8 cellular contexts compared by ENCODE assay signal in genomic region chr14:34555583-34556496, GRCh38. TPM values are rescaled to one million over a fixed set of nuclear protein-coding genes. Genes with fewer than 3 reads are reported as not detected.
A peak's percentile ranks its signal among the peaks of the same experiment; 100 is the strongest.
DNase-seq lines count a peak whose midpoint lies in the region; ATAC-seq and FAIRE-seq lines count a peak whose summit lies in the region.
"Not testable (repeated sequence)": the region's sequence is repeated elsewhere in the genome, so short reads cannot be mapped to it uniquely, and the experiment has no call there.

No MANE protein-coding gene starts in this region.

- POLR2A ChIA-PET in T-cell (lab: Charles Lee); naive thymus-derived CD8-positive, alpha-beta T cell (lab: Charles Lee): not testable (repeated sequence)

- ATAC-seq in CD4-positive, CD25-positive, alpha-beta regulatory T cell (ENCODE audit: low read depth in 2 of 2) = peak; percentile 76 to 79
- ATAC-seq in GM18909 (IDR thresholded peaks at IDR 0.05; ENCODE audit: poor library complexity, unreplicated experiment) (peak; percentile 75), GM21515 (IDR thresholded peaks at IDR 0.05; ENCODE audit: unreplicated experiment) (peak; percentile 70), HG02852 (IDR thresholded peaks at IDR 0.05; ENCODE audit: unreplicated experiment) (peak; percentile 71), HG03280 (IDR thresholded peaks at IDR 0.05; ENCODE audit: unreplicated experiment) (peak; percentile 74), T-cell (replicated peaks in 1 of 4) (peak; percentile 75 to 77 (median 76))
- ATAC-seq in naive thymus-derived CD8-positive, alpha-beta T cell = peak; percentile 75 to 78

- H3K9me3 Mint-ChIP-seq in CD4-positive, CD25-positive, alpha-beta regulatory T cell = peaks cover 0 to 19% (median 2%) of the 10 kb centered on the region in 7 donors
- not testable (repeated sequence) for H3K9me3 Mint-ChIP-seq in T-cell
- peaks cover 0 to 36% (median 10%) of the 10 kb centered on the region in 9 donors for H3K9me3 Mint-ChIP-seq in naive thymus-derived CD8-positive, alpha-beta T cell

- not testable (repeated sequence) for DNase-seq in CD4-positive, CD25-positive, alpha-beta regulatory T cell; T-cell; naive thymus-derived CD8-positive, alpha-beta T cell

- not testable (repeated sequence) for H3K4me3 Mint-ChIP-seq in CD4-positive, CD25-positive, alpha-beta regulatory T cell; T-cell; naive thymus-derived CD8-positive, alpha-beta T cell

- H3K36me3 ChIP-seq in CD4-positive, CD25-positive, alpha-beta regulatory T cell (ENCODE audit: control insufficient read depth, insufficient read depth, low read length) = not testable (repeated sequence)

- not testable (repeated sequence) for H3K27ac ChIP-seq in CD4-positive, CD25-positive, alpha-beta regulatory T cell (ENCODE audit: insufficient read depth, low read length, poor library complexity, severe bottlenecking)

- not testable (repeated sequence) for H3K36me3 Mint-ChIP-seq in CD4-positive, CD25-positive, alpha-beta regulatory T cell; T-cell
- peaks cover 0 to 16% (median 0%) of the 10 kb centered on the region in 3 donors for H3K36me3 Mint-ChIP-seq in naive thymus-derived CD8-positive, alpha-beta T cell

- CTCF ChIA-PET in T-cell (lab: Charles Lee) = not testable (repeated sequence)

- H3K4me1 Mint-ChIP-seq in CD4-positive, CD25-positive, alpha-beta regulatory T cell = peaks cover 6 to 15% (median 11%) of the 10 kb centered on the region in 4 donors
- peaks cover 6 to 16% (median 11%) of the 10 kb centered on the region in 3 donors for H3K4me1 Mint-ChIP-seq in T-cell
- H3K4me1 Mint-ChIP-seq in naive thymus-derived CD8-positive, alpha-beta T cell = peaks cover 6 to 17% (median 13%) of the 10 kb centered on the region in 4 donors

- H3K4me3 ChIP-seq in CD4-positive, CD25-positive, alpha-beta regulatory T cell (ENCODE audit: low read depth, low read length) = not testable (repeated sequence)

- H3K4me1 ChIP-seq in CD4-positive, CD25-positive, alpha-beta regulatory T cell (ENCODE audit: control insufficient read depth, insufficient read depth, low read length, poor library complexity, severe bottlenecking) = not testable (repeated sequence)

- not testable (repeated sequence) for H3K27me3 Mint-ChIP-seq in CD4-positive, CD25-positive, alpha-beta regulatory T cell; T-cell; naive thymus-derived CD8-positive, alpha-beta T cell

- not testable (repeated sequence) for H3K9me3 ChIP-seq in CD4-positive, CD25-positive, alpha-beta regulatory T cell (ENCODE audit: control insufficient read depth in 2 of 2, low read length in 2 of 2)

- FAIRE-seq in endometrium (lab: Jason Lieb, UNC) = peak; percentile 80

- H3K27me3 ChIP-seq in CD4-positive, CD25-positive, alpha-beta regulatory T cell (ENCODE audit: control insufficient read depth, insufficient read depth, low read length) = not testable (repeated sequence)

- not testable (repeated sequence) for H3K27ac Mint-ChIP-seq in CD4-positive, CD25-positive, alpha-beta regulatory T cell; T-cell; naive thymus-derived CD8-positive, alpha-beta T cell

RNA-seq across cellular contexts. Expression of gene EAPP, which starts 16.3 kb away (rescaled TPM):
- total RNA-seq in CD4-positive, CD25-positive, alpha-beta regulatory T cell = 86.0 TPM
- 100 to 1,000 TPM; 122 to 171 (median 141) TPM for polyA plus RNA-seq in CD4-positive, CD25-positive, alpha-beta regulatory T cell
- 10 to 100 TPM; 48.9 to 77.7 (median 53.6) TPM for total RNA-seq in T-cell
- 10 to 100 TPM; 74.9 to 77.5 TPM for total RNA-seq in naive thymus-derived CD8-positive, alpha-beta T cell
- polyA plus RNA-seq in naive thymus-derived CD8-positive, alpha-beta T cell = 100 to 1,000 TPM; 101 to 115 (median 107) TPM
